ENCODE assay signal across 1 cellular context in the genomic region with DNA sequence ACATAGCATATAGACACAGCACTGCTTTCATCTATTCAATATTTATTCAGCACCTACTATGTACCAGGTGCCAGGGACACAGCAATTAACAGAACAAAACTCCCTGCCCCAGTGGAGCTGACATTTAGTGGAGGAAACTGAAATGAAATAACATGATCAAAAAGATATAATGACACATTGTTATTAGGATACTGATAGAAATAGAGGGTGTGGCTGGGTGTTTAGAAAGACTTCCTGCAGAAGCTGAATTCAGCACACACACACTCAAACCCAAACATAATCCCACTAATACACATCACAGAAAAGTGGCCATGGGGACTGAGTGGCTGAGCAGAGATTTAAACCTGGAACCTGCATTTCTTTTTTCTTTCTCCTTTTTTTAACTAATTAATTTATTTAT.
TF ChIP-seq lines count a peak whose summit lies in the region.

No MANE protein-coding gene starts in this region.

TF ChIP-seq in HEK293, 187 proteins besides CTCF, POLR2A, EP300 and RAD21 (continued from another document):
- TF ChIP-seq ZFP69B (tag by site-specific recombination; IDR thresholded peaks at IDR 0.05) = no peak
